In genomic region chr19:15125232-15126067, GRCh38 we compare ENCODE assay signal across 8 cellular contexts. TPM values are rescaled to one million over a fixed set of nuclear protein-coding genes. Genes with fewer than 3 reads are reported as not detected.
A peak's percentile ranks its signal among the peaks of the same experiment; 100 is the strongest.
DNase-seq lines count a peak whose midpoint lies in the region; ATAC-seq and TF ChIP-seq lines count a peak whose summit lies in the region.

No MANE protein-coding gene starts in this region.

- H3K36me3 ChIP-seq in Caco-2 (ENCODE audit: control insufficient read depth, insufficient read depth, low read length) = no peaks in the 10 kb centered on the region; the same call in 1 of the 2 replicates

- BruUV-seq in Caco-2 (replicated peaks; lab: Mats Ljungman, UMichigan) = no TSS peak

- peak; percentile 98 to 99 for DNase-seq in Caco-2
- DNase-seq in HT1080 (ENCODE audit: low read depth) = peak; percentile 99
- peak; percentile 98 for DNase-seq in NOMO-1 (lab: John Stamatoyannopoulos, UW; ENCODE audit: unreplicated experiment in 2 of 2)
- peak; percentile 95 to 98 (median 97) for DNase-seq in activated CD8-positive, alpha-beta memory T cell treated with anti-CD3 and anti-CD28 coated beads for 48 hours (ENCODE audit: low read depth in 2 of 3, low spot score in 2 of 3)
- peak; percentile 94 to 98 (median 97) for DNase-seq in effector memory CD8-positive, alpha-beta T cell
- DNase-seq in medulla oblongata (ENCODE audit: extremely low spot score) = peak; percentile 98
- DNase-seq in stimulated activated CD4-positive, alpha-beta T cell treated with anti-CD3 and anti-CD28 coated beads, TNF-alpha, amount 100 ng/mL, for 48 hours (ENCODE audit: low read depth in 3 of 3) = peak; percentile 97 to 99 (median 97)

- CTCF ChIA-PET in Caco-2 (lab: Charles Lee) = interaction anchor here (1.7 kb wide), 1 partner anchor 24 kb away, joined by 5 read pairs; no protein-coding TSS in a partner anchor

- peak; percentile 69 for ATAC-seq in GM21367 (IDR thresholded peaks at IDR 0.05; ENCODE audit: unreplicated experiment)
- ATAC-seq in effector memory CD8-positive, alpha-beta T cell (replicated peaks) = peak; percentile 86

- H3K36me3 Mint-ChIP-seq in Caco-2 (ENCODE audit: insufficient read depth, unreplicated experiment) = peaks cover 28% of the 10 kb centered on the region
- H3K36me3 Mint-ChIP-seq in effector memory CD8-positive, alpha-beta T cell (ENCODE audit: insufficient read depth) = peaks cover 37% of the 10 kb centered on the region

- peak overlapping the region; percentile 100 for H3K4me3 Mint-ChIP-seq in Caco-2 (ENCODE audit: unreplicated experiment)
- peak overlapping the region; percentile 86 to 88 for H3K4me3 Mint-ChIP-seq in effector memory CD8-positive, alpha-beta T cell

- 0 out of 2 replicates have a peak, but pooled peaks cover 4% of the 10 kb centered on the region for H3K4me1 ChIP-seq in Caco-2

- H3K27ac Mint-ChIP-seq in Caco-2 (ENCODE audit: unreplicated experiment) = peak overlapping the region; percentile 100
- peak overlapping the region; percentile 93 to 97 for H3K27ac Mint-ChIP-seq in effector memory CD8-positive, alpha-beta T cell

- no peak for TF ChIP-seq CTCF in Caco-2 (IDR thresholded peaks at IDR 0.05; ENCODE audit: insufficient read depth in 1 of 2, low read depth in 1 of 2, low read length in 1 of 2, severe bottlenecking in 1 of 2, unreplicated experiment in 1 of 2)

- peaks cover 6% of the 10 kb centered on the region for H3K4me1 Mint-ChIP-seq in Caco-2 (ENCODE audit: low read depth, unreplicated experiment)
- H3K4me1 Mint-ChIP-seq in effector memory CD8-positive, alpha-beta T cell (ENCODE audit: low read depth in 2 of 2) = peaks cover 17 to 21% of the 10 kb centered on the region in 2 donors

- POLR2A ChIA-PET in Caco-2 (lab: Charles Lee) = interaction anchor here (1.0 kb wide), 1 partner anchor 19 kb away, joined by 3 read pairs; no protein-coding TSS in a partner anchor

- peak overlapping the region; percentile 99 for H3K4me3 ChIP-seq in Caco-2 (ENCODE audit: low read depth, low read length)

- H3K27me3 Mint-ChIP-seq in Caco-2 (ENCODE audit: insufficient read depth, unreplicated experiment) = no peaks in the 10 kb centered on the region
- peaks cover 23 to 28% of the 10 kb centered on the region in 2 donors for H3K27me3 Mint-ChIP-seq in effector memory CD8-positive, alpha-beta T cell

- no peaks in the 10 kb centered on the region for H3K27me3 ChIP-seq in Caco-2 (replicated peaks; ENCODE audit: control insufficient read depth, insufficient read depth, low read length)

- H3K9me3 ChIP-seq in Caco-2 = no peaks in the 10 kb centered on the region

- intact Hi-C loops in Caco-2 (cut with micrococcal nuclease; ENCODE audit: unreplicated experiment) = loop anchor here (2.0 kb wide), 1 partner anchor 19 kb away; the partner anchor contains the start of gene SYDE1

- no peaks in the 10 kb centered on the region for H3K9me3 Mint-ChIP-seq in Caco-2 (ENCODE audit: unreplicated experiment)
- no peaks in the 10 kb centered on the region for H3K9me3 Mint-ChIP-seq in effector memory CD8-positive, alpha-beta T cell

RNA-seq across cellular contexts. Expression of gene SYDE1, which starts 18.2 kb away (rescaled TPM):
- 4.0 and 4.4 TPM in 2 replicates for total RNA-seq in Caco-2 (2022)
- total RNA-seq in HT1080 (2014; rRNA removed; shearing (Covaris generic)) = 55.8 and 67.8 TPM in 2 replicates
- 46.7 and 54.9 TPM in 2 replicates for polyA plus RNA-seq in HT1080 (2015; cell fraction: cytosol; rRNA removed)
- 51.8 and 57.6 TPM in 2 replicates for polyA plus RNA-seq in HT1080 (2015; cell fraction: nucleus; rRNA removed)

RNA-seq across cellular contexts. Expression of gene OR1I1, which starts 43.4 kb away (rescaled TPM):
- total RNA-seq in Caco-2 (2022) = not detected in 2 replicates
- total RNA-seq in HT1080 (2014; rRNA removed; shearing (Covaris generic)) = not detected in 2 replicates
- polyA plus RNA-seq in HT1080 (2015; cell fraction: cytosol; rRNA removed) = not detected in 2 replicates
- not detected in 2 replicates for polyA plus RNA-seq in HT1080 (2015; cell fraction: nucleus; rRNA removed)

Comparison
In these comparisons a context has a peak if more than half of its experiments do, and no peak if none do; other contexts are left out.
1. Peak in every context shown above with its lines: DNase-seq, ATAC-seq and H3K4me3 ChIP-seq.
2. RNA of gene SYDE1, which starts 18.2 kb away (total RNA-seq): 55.8 to 67.8 TPM in HT1080; 4.0 to 4.4 TPM in Caco-2; every median in the first group is over 10 times any median in the second.